In genomic region chr12:3342051-3342450, GRCh38 we compare ENCODE assay signal across 8 cellular contexts.
DNase-seq lines count a peak whose midpoint lies in the region; ATAC-seq, FAIRE-seq and TF ChIP-seq lines count a peak whose summit lies in the region.

No MANE protein-coding gene starts in this region.

- FAIRE-seq in frontal cortex (lab: Jason Lieb, UNC) = no peak

- CTCF ChIA-PET in activated naive CD4-positive, alpha-beta T cell treated with anti-CD3 and anti-CD28 coated beads for 36 hours (lab: Charles Lee) = no interaction called here
- CTCF ChIA-PET in activated naive CD4-positive, alpha-beta T cell treated with anti-CD3 and anti-CD28 coated beads, Interleukin-2, amount 10 ng/mL, durations not matched to agents 7 days and 5 days (lab: Charles Lee) = interaction anchor here (0.9 to 1.2 kb wide), 3 partner anchors 9 to 708 kb away, joined by 3 to 6 read pairs (median 4); no protein-coding TSS in a partner anchor

- no peaks in the 10 kb centered on the region for H3K36me3 ChIP-seq in psoas muscle (ENCODE audit: insufficient read depth in 1 of 2, low read depth in 1 of 2)

- no peaks in the 10 kb centered on the region for H3K9me3 ChIP-seq in psoas muscle

- no peak overlapping the region for H3K4me3 Mint-ChIP-seq in activated naive CD4-positive, alpha-beta T cell treated with anti-CD3 and anti-CD28 coated beads for 36 hours
- no peak overlapping the region for H3K4me3 Mint-ChIP-seq in activated naive CD4-positive, alpha-beta T cell treated with anti-CD3 and anti-CD28 coated beads, Interleukin-2, amount 10 ng/mL, durations not matched to agents 7 days and 5 days

- 7 to 12% (median 12%) methylated on average over 8 of the region's 8 CpGs for WGBS in psoas muscle, 3 donors

- ATAC-seq in psoas muscle = peak; percentile 34 to 75 (median 65)

- H3K27me3 ChIP-seq in psoas muscle (ENCODE audit: insufficient read depth in 3 of 3, low read length in 2 of 3) = peaks cover 0 to 7% (median 7%) of the 10 kb centered on the region in 3 donors

- no peaks in the 10 kb centered on the region for H3K9me3 Mint-ChIP-seq in activated naive CD4-positive, alpha-beta T cell treated with anti-CD3 and anti-CD28 coated beads for 36 hours
- no peaks in the 10 kb centered on the region for H3K9me3 Mint-ChIP-seq in activated naive CD4-positive, alpha-beta T cell treated with anti-CD3 and anti-CD28 coated beads, Interleukin-2, amount 10 ng/mL, durations not matched to agents 7 days and 5 days

- no peak overlapping the region for H3K27ac ChIP-seq in psoas muscle

- TF ChIP-seq CTCF in psoas muscle (IDR thresholded peaks at IDR 0.05) = peak; percentile 47

- no peak overlapping the region for H3K4me3 ChIP-seq in psoas muscle

- H3K36me3 Mint-ChIP-seq in activated naive CD4-positive, alpha-beta T cell treated with anti-CD3 and anti-CD28 coated beads for 36 hours (ENCODE audit: low read depth) = no peaks in the 10 kb centered on the region
- no peaks in the 10 kb centered on the region for H3K36me3 Mint-ChIP-seq in activated naive CD4-positive, alpha-beta T cell treated with anti-CD3 and anti-CD28 coated beads, Interleukin-2, amount 10 ng/mL, durations not matched to agents 7 days and 5 days

- H3K4me1 Mint-ChIP-seq in activated naive CD4-positive, alpha-beta T cell treated with anti-CD3 and anti-CD28 coated beads for 36 hours (ENCODE audit: low read depth) = no peaks in the 10 kb centered on the region
- no peaks in the 10 kb centered on the region for H3K4me1 Mint-ChIP-seq in activated naive CD4-positive, alpha-beta T cell treated with anti-CD3 and anti-CD28 coated beads, Interleukin-2, amount 10 ng/mL, durations not matched to agents 7 days and 5 days

- intact Hi-C loops in activated naive CD4-positive, alpha-beta T cell treated with anti-CD3 and anti-CD28 coated beads for 36 hours (cut with micrococcal nuclease) = no loop called here
- intact Hi-C loops in psoas muscle (cut with DNase I) = loop anchor here in 1 of 2 donors (2.0 kb wide), 1 partner anchor 433 kb away; no protein-coding TSS in a partner anchor

- H3K27ac Mint-ChIP-seq in activated naive CD4-positive, alpha-beta T cell treated with anti-CD3 and anti-CD28 coated beads for 36 hours = no peak overlapping the region
- H3K27ac Mint-ChIP-seq in activated naive CD4-positive, alpha-beta T cell treated with anti-CD3 and anti-CD28 coated beads, Interleukin-2, amount 10 ng/mL, durations not matched to agents 7 days and 5 days = no peak overlapping the region

- DNase-seq in activated naive CD4-positive, alpha-beta T cell treated with anti-CD3 and anti-CD28 coated beads for 36 hours = peak; percentile 21
- no peak for DNase-seq in activated naive CD4-positive, alpha-beta T cell treated with anti-CD3 and anti-CD28 coated beads, Interleukin-2, amount 10 ng/mL, durations not matched to agents 7 days and 5 days
- DNase-seq in RPMI7951 (ENCODE audit: low read depth) (peak; percentile 59), frontal cortex (ENCODE audit: low spot score in 2 of 2) (peak; percentile 38 to 73), psoas muscle (no peak), NOMO-1 treated with dmso at 0.1 percent for 144 hours (lab: John Stamatoyannopoulos, UW; ENCODE audit: unreplicated experiment) (no peak), NCI-H187 treated with DMSO at 0.1 percent for 48 hours (lab: John Stamatoyannopoulos, UW) (no peak), dedifferentiated amniotic fluid mesenchymal stem cell (ENCODE audit: extremely low spot score) (no peak)

- peaks cover 8% of the 10 kb centered on the region for H3K27me3 Mint-ChIP-seq in activated naive CD4-positive, alpha-beta T cell treated with anti-CD3 and anti-CD28 coated beads for 36 hours (ENCODE audit: low read depth)
- peaks cover 39% of the 10 kb centered on the region for H3K27me3 Mint-ChIP-seq in activated naive CD4-positive, alpha-beta T cell treated with anti-CD3 and anti-CD28 coated beads, Interleukin-2, amount 10 ng/mL, durations not matched to agents 7 days and 5 days

- H3K4me1 ChIP-seq in psoas muscle = no peaks in the 10 kb centered on the region

Comparison
In these comparisons a context has a peak if more than half of its experiments do, and no peak if none do; other contexts are left out.
1. DNase-seq: peak in activated naive CD4-positive, alpha-beta T cell treated with anti-CD3 and anti-CD28 coated beads for 36 hours (single experiment), RPMI7951 (single experiment) and frontal cortex (2 of 2); none in activated naive CD4-positive, alpha-beta T cell treated with anti-CD3 and anti-CD28 coated beads, Interleukin-2, amount 10 ng/mL, durations not matched to agents 7 days and 5 days (single experiment), psoas muscle (0 of 2), NOMO-1 treated with dmso at 0.1 percent for 144 hours (single experiment), NCI-H187 treated with DMSO at 0.1 percent for 48 hours (single experiment) and dedifferentiated amniotic fluid mesenchymal stem cell (single experiment).